Comparison of ENCODE assay signal across 14 cellular contexts in genomic region chr2:375270-375946, GRCh38.
DNase-seq lines count a peak whose midpoint lies in the region; TF ChIP-seq lines count a peak whose summit lies in the region.
"Had no signal": no experiment of that assay in that cellular context is flagged by ENCODE, and none has a peak within 500 bp of the region (broad histone marks: within the 10 kb centered on the region; RNA-seq: fewer than 3 reads in every experiment).

No MANE protein-coding gene starts in this region.

- H3K4me1 ChIP-seq in trophoblast cell (ENCODE audit: control insufficient read depth in 1 of 2, insufficient read depth in 2 of 2, low read length in 2 of 2) = no peaks in the 10 kb centered on the region
- no peaks in the 10 kb centered on the region for H3K4me1 ChIP-seq in uterus
- H3K4me1 ChIP-seq: BLaER1, Peyer's patch had no signal

- no peak overlapping the region for H2AFZ ChIP-seq in trophoblast cell (ENCODE audit: insufficient read depth, low read length, poor library complexity)

- no peak overlapping the region for H3K4me3 Mint-ChIP-seq in HFFc6

- DNase-seq in hippocampal formation (lab: John Stamatoyannopoulos, UW) = peak; percentile 16 to 35
- no peak for DNase-seq in trophoblast cell
- no peak for DNase-seq in uterus
- no peak for DNase-seq in HFFc6
- no peak for DNase-seq in AG08396 (ENCODE audit: low spot score)
- DNase-seq in HPDE6-E6E7 (ENCODE audit: extremely low spot score) = no peak
- DNase-seq: NCI-H1417, NCI-H2029 treated with DMSO at 0.1 percent for 48 hours, NCI-H510A treated with DMSO at 0.1 percent for 48 hours, Peyer's patch, SHP77 had no signal

- no peak overlapping the region for H3K14ac ChIP-seq in trophoblast cell (ENCODE audit: low read length)

- H3K27me3 Mint-ChIP-seq in HFFc6 (ENCODE audit: insufficient read depth) = no peaks in the 10 kb centered on the region

- no peak overlapping the region for H4K91ac ChIP-seq in trophoblast cell (ENCODE audit: low read depth, low read length)

- no peak overlapping the region for H2BK12ac ChIP-seq in trophoblast cell (ENCODE audit: low read length)

- no peak overlapping the region for H2AK5ac ChIP-seq in trophoblast cell (ENCODE audit: low read length)

- H3K36me3 Mint-ChIP-seq in HFFc6 (ENCODE audit: low read depth) = no peaks in the 10 kb centered on the region

- H3K9me3 ChIP-seq in trophoblast cell (ENCODE audit: insufficient read depth, low read depth, low read length) (no peaks in the 10 kb centered on the region), uterus (no peaks in the 10 kb centered on the region)
- H3K9me3 ChIP-seq: Peyer's patch had no signal

- H3K27ac ChIP-seq in cingulate gyrus (ENCODE audit: low read depth, low read length) (peak overlapping the region; percentile 80), trophoblast cell (ENCODE audit: low read depth, low read length) (no peak overlapping the region), uterus (peak overlapping the region; percentile 29 to 37)
- H3K27ac ChIP-seq: BLaER1, KMS-11, Peyer's patch had no signal

- H3K27ac Mint-ChIP-seq in HFFc6 = no peak overlapping the region

- no peaks in the 10 kb centered on the region for H3K4me1 Mint-ChIP-seq in HFFc6 (ENCODE audit: low read depth)

- no peaks in the 10 kb centered on the region for H3K79me1 ChIP-seq in trophoblast cell (ENCODE audit: low read length)

- intact Hi-C loops in uterus (cut with DNase I; ENCODE audit: low total_unique reads) = no loop called here

- no peak overlapping the region for H3K4ac ChIP-seq in trophoblast cell (ENCODE audit: low read depth, low read length)

- no peak for TF ChIP-seq CTCF in uterus (IDR thresholded peaks at IDR 0.05)
- no peak for TF ChIP-seq CTCF in HFFc6 (IDR thresholded peaks at IDR 0.05)

- no peak overlapping the region for H4K8ac ChIP-seq in trophoblast cell (ENCODE audit: low read depth, low read length)

- H2BK5ac ChIP-seq in trophoblast cell (ENCODE audit: low read depth, low read length, poor library complexity) = no peak overlapping the region

- peak overlapping the region; percentile 56 for H3K9ac ChIP-seq in trophoblast cell (ENCODE audit: low read length)
- H3K9ac ChIP-seq: BLaER1, KMS-11 had no signal

- H3K79me2 ChIP-seq in trophoblast cell (ENCODE audit: control insufficient read depth, insufficient read depth, low read length, poor library complexity) = no peaks in the 10 kb centered on the region

- WGBS in trophoblast cell (ENCODE audit: extremely low coverage, insufficient coverage, insufficient read length) = no CpG with 5 or more reads among the region's 8 CpGs

- H3K4me2 ChIP-seq in trophoblast cell (ENCODE audit: low read length) = no peak overlapping the region
- H3K4me2 ChIP-seq: BLaER1, KMS-11 had no signal

- TF ChIP-seq POLR2A in uterus (IDR thresholded peaks at IDR 0.05) = no peak

- no peak overlapping the region for H3K18ac ChIP-seq in trophoblast cell (ENCODE audit: low read length)

- H3K36me3 ChIP-seq in trophoblast cell (ENCODE audit: control insufficient read depth in 1 of 2, insufficient read depth in 2 of 2, low read length in 2 of 2) (no peaks in the 10 kb centered on the region), uterus (no peaks in the 10 kb centered on the region)
- H3K36me3 ChIP-seq: BLaER1, Peyer's patch had no signal

- H3K27me3 ChIP-seq in trophoblast cell (ENCODE audit: insufficient read depth, low read length) = no peaks in the 10 kb centered on the region
- H3K27me3 ChIP-seq in uterus = no peaks in the 10 kb centered on the region
- H3K27me3 ChIP-seq: BLaER1, Peyer's patch had no signal

- H2BK120ac ChIP-seq in trophoblast cell (ENCODE audit: insufficient read depth, low read length, poor library complexity) = no peak overlapping the region

- H4K12ac ChIP-seq in trophoblast cell (ENCODE audit: low read depth, low read length) = no peak overlapping the region

- H3K9me3 Mint-ChIP-seq in HFFc6 = peaks cover 69% of the 10 kb centered on the region

- H3K4me3 ChIP-seq in trophoblast cell (ENCODE audit: low read depth, low read length) (no peak overlapping the region), uterus (no peak overlapping the region)
- H3K4me3 ChIP-seq: BLaER1, Peyer's patch had no signal

- H3K23ac ChIP-seq in trophoblast cell (ENCODE audit: low read length) = no peak overlapping the region

Comparison
In these comparisons a context has a peak if more than half of its experiments do, and no peak if none do; other contexts are left out.
1. DNase-seq: peak in hippocampal formation (2 of 2); none in trophoblast cell (0 of 2), uterus (0 of 2), HFFc6 (single experiment), AG08396 (single experiment) and HPDE6-E6E7 (single experiment).